Comparison of ENCODE assay signal across 8 cellular contexts in the genomic region with DNA sequence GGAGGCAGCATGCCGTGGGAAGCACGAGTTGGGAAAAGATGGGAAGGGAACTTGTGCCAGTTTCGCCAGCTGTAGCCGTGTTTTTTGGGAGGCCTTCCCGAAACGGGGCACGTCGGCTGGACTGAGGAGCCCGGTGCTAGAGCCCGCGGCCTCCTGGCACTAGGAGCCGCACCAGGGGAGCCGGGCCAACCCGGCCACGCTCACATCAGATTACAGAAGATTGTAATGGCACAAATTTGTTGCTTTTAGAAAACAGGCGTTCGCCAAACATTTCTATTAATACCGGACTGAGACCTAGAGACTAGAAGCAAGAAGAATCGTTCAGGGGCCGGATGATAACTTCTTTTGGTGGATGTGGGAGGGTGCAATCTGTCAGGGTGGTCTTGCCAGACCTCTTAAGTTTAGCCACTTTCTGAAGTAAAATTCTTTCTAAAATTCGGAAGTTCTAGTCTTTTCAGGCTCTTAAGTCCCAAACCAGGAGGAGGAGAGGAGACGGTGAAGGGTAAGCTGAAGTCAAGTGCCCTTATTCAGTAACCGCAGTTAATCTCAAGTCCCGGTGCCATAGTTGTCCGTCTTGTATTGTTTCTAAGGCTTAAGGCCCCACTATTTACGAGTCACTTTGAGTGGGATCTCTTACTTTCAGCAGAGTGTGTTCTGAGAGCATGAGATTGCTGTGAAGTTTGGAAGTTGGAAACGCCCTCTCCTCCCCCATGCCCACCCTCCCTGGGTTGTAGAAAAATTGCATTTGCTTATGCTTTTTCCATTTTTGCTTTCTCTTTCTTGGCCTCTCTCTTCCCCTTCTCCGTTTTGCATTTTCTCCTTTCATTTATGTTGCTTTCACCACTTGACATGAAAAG. TPM values are rescaled to one million over a fixed set of nuclear protein-coding genes. Genes with fewer than 3 reads are reported as not detected.
DNase-seq lines count a peak whose midpoint lies in the region; ATAC-seq, FAIRE-seq and TF ChIP-seq lines count a peak whose summit lies in the region.

No MANE protein-coding gene starts in this region.

- H3K4me3 ChIP-seq in K562, result peak overlapping the region; percentile 87

- no peaks in the 10 kb centered on the region for H3K9me3 ChIP-seq in K562 (replicated peaks; ENCODE audit: control insufficient read depth, insufficient read depth, low read depth, low read length)

- H3K36me3 ChIP-seq in K562 (ENCODE audit: control insufficient read depth, insufficient read depth, low read length), result peaks cover 42% of the 10 kb centered on the region; the same call in 1 of the 3 replicates

- peak; percentile 11 for ATAC-seq in K562
- ATAC-seq in stimulated activated memory B cell treated with anti-CD40 and anti-IgM and Interleukin-4, amounts not matched to agents 10 μg/mL and 1 μg/mL and 100 μg/mL, for 72 hours, result no peak

- H3K27ac ChIP-seq in K562 (ENCODE audit: extremely low read depth, low read depth, low read length), result peak overlapping the region; percentile 80

- peaks cover 0 to 11% (median 3%) of the 10 kb centered on the region in 3 donors for H3K36me3 Mint-ChIP-seq in immature natural killer cell
- H3K36me3 Mint-ChIP-seq in stimulated activated memory B cell treated with anti-CD40 and anti-IgM and Interleukin-4, amounts not matched to agents 10 μg/mL and 1 μg/mL and 100 μg/mL, for 72 hours, result peaks cover 23% of the 10 kb centered on the region

- FAIRE-seq in K562 (lab: Jason Lieb, UNC), result no peak

- H3K4me1 ChIP-seq in K562 (replicated peaks in 1 of 2; ENCODE audit: control insufficient read depth in 2 of 2, insufficient read depth in 2 of 2, low read length in 2 of 2), result peaks cover 8 to 20% of the 10 kb centered on the region in 2 experiments; a peak in 4 of 5 replicates

- TSS peak; percentile 38 for BruUV-seq in K562 (replicated peaks; lab: Mats Ljungman, UMichigan)

- no peak for TF ChIP-seq EP300 in K562 (IDR thresholded peaks at IDR 0.05; ENCODE audit: low read length)

- POLR2A ChIA-PET in K562 (lab: Yijun Ruan, JAX), result interaction anchor here (0.7 to 1.5 kb wide), 4 partner anchors 10 to 62 kb away, joined by 3 to 4 read pairs (median 3); no protein-coding TSS in a partner anchor

- H3K9me1 ChIP-seq in K562 (ENCODE audit: control insufficient read depth, insufficient read depth, low read length), result no peaks in the 10 kb centered on the region

- H3K27me3 ChIP-seq in K562 (ENCODE audit: control insufficient read depth in 2 of 2, insufficient read depth in 2 of 2, low read length in 2 of 2), result no peaks in the 10 kb centered on the region

- H3K79me2 ChIP-seq in K562 (ENCODE audit: control insufficient read depth, insufficient read depth, low read length), result peaks cover 63% of the 10 kb centered on the region

- H3K4me2 ChIP-seq in K562 (ENCODE audit: insufficient read depth, low read length), result peak overlapping the region; percentile 88

- peak overlapping the region; percentile 91 to 97 (median 94) for H3K27ac Mint-ChIP-seq in immature natural killer cell
- H3K27ac Mint-ChIP-seq in stimulated activated memory B cell treated with anti-CD40 and anti-IgM and Interleukin-4, amounts not matched to agents 10 μg/mL and 1 μg/mL and 100 μg/mL, for 72 hours, result peak overlapping the region; percentile 91

- no peaks in the 10 kb centered on the region for H4K20me1 ChIP-seq in K562 (replicated peaks; ENCODE audit: control insufficient read depth, insufficient read depth, low read length)

- H3K9ac ChIP-seq in K562 (ENCODE audit: insufficient read depth in 1 of 2, low read depth in 2 of 2, low read length in 2 of 2), result peak overlapping the region; percentile 66 to 97

- no peak for TF ChIP-seq POLR2A in K562 (conservative IDR thresholded peaks at IDR 0.05)

- peaks cover 0 to 5% (median 0%) of the 10 kb centered on the region in 3 donors for H3K27me3 Mint-ChIP-seq in immature natural killer cell (ENCODE audit: low read depth in 3 of 3)
- no peaks in the 10 kb centered on the region for H3K27me3 Mint-ChIP-seq in stimulated activated memory B cell treated with anti-CD40 and anti-IgM and Interleukin-4, amounts not matched to agents 10 μg/mL and 1 μg/mL and 100 μg/mL, for 72 hours

- no peak for TF ChIP-seq CTCF in K562 (IDR thresholded peaks at IDR 0.05 in 2 of 3, conservative IDR thresholded peaks at IDR 0.05 in 1 of 3; ENCODE audit: insufficient read depth in 2 of 3, low read depth in 1 of 3, low read length in 3 of 3)

- H3K4me3 Mint-ChIP-seq in immature natural killer cell, result peak overlapping the region; percentile 92 to 96 (median 93)
- H3K4me3 Mint-ChIP-seq in stimulated activated memory B cell treated with anti-CD40 and anti-IgM and Interleukin-4, amounts not matched to agents 10 μg/mL and 1 μg/mL and 100 μg/mL, for 72 hours, result peak overlapping the region; percentile 99

- H3K4me1 Mint-ChIP-seq in immature natural killer cell, result peaks cover 59 to 69% of the 10 kb centered on the region in 2 donors
- H3K4me1 Mint-ChIP-seq in stimulated activated memory B cell treated with anti-CD40 and anti-IgM and Interleukin-4, amounts not matched to agents 10 μg/mL and 1 μg/mL and 100 μg/mL, for 72 hours, result peaks cover 48% of the 10 kb centered on the region

- WGBS in K562 (ENCODE audit: insufficient coverage, low coverage, missing lambda C conversion rate), result under 1% methylated on average over 28 of the region's 28 CpGs

- in situ Hi-C loops in K562 (cut with MboI), result no loop called here

- TF ChIP-seq RAD21 in K562 (CRISPR knock-in tag; conservative IDR thresholded peaks at IDR 0.05 in 1 of 2, IDR thresholded peaks at IDR 0.05 in 1 of 2), result no peak

- no peaks in the 10 kb centered on the region for H3K9me3 Mint-ChIP-seq in immature natural killer cell
- no peaks in the 10 kb centered on the region for H3K9me3 Mint-ChIP-seq in stimulated activated memory B cell treated with anti-CD40 and anti-IgM and Interleukin-4, amounts not matched to agents 10 μg/mL and 1 μg/mL and 100 μg/mL, for 72 hours

- intact Hi-C loops in K562 (cut with micrococcal nuclease), result loop anchor here (5.0 to 10.0 kb wide), 2 partner anchors 86 to 1587 kb away; no protein-coding TSS in a partner anchor

- DNase-seq in NCI-H146 (lab: John Stamatoyannopoulos, UW) (peak; percentile 12), NCI-H146 treated with DMSO at 0.1 percent for 48 hours (lab: John Stamatoyannopoulos, UW; ENCODE audit: unreplicated experiment) (no peak), RPMI7951 (ENCODE audit: low read depth) (peak; percentile 55), K562 (ENCODE audit: extremely low read depth in 1 of 4, low spot score in 3 of 4) (peak in 2 of 4 experiments; percentile 43 to 61), immature natural killer cell (peak; percentile 20 to 26 (median 20)), kidney tubule cell (ENCODE audit: low spot score) (no peak), cerebellar nuclear complex (lab: John Stamatoyannopoulos, UW) (no peak)

- CTCF ChIA-PET in K562 (lab: Yijun Ruan, JAX; ENCODE audit: low intra/inter-chr PET ratio), result no interaction called here

- peak overlapping the region; percentile 75 for H2AFZ ChIP-seq in K562 (ENCODE audit: low read depth, low read length)

TF ChIP-seq in K562, 482 proteins besides CTCF, POLR2A, EP300 and RAD21 (continues in another document):
- TF ChIP-seq ZNF699 (CRISPR knock-in tag; IDR thresholded peaks at IDR 0.05; ENCODE audit: insufficient replicate concordance) (no peak), SP2 (IDR thresholded peaks at IDR 0.05; ENCODE audit: extremely low read depth, low read depth, low read length, poor library complexity, severe bottlenecking) (peak; percentile 13), VEZF1 (CRISPR knock-in tag; IDR thresholded peaks at IDR 0.05) (peak; percentile 21; the same call in 1 of the 2 replicates)

RNA-seq across cellular contexts. Expression of gene RASSF3, which starts 1.4 kb away (rescaled TPM):
- 12.4 and 15.2 TPM in 2 replicates for total RNA-seq in RPMI7951 (2014; rRNA removed; shearing (Covaris generic))
- total RNA-seq in K562 (2011; cell fraction: chromatin; rRNA removed; ENCODE audit: low replicate concordance), result 7.4 and 11.3 TPM in 2 replicates
- 6.5 and 7.0 TPM in 2 replicates for total RNA-seq in K562 (2011; cell fraction: nucleolus; rRNA removed)
- total RNA-seq in K562 (2011; cell fraction: nucleoplasm; rRNA removed), result 12.8 and 16.6 TPM in 2 replicates
- total RNA-seq in K562 (2014; rRNA removed), result 13.4 and 14.0 TPM in 2 replicates
- total RNA-seq in K562 (2014; rRNA removed; fragmentation: Illumina TruSeq; extraction: Trizol), result 20.2 and 23.5 TPM in 2 replicates
- 20.9 and 22.4 TPM in 2 replicates for total RNA-seq in K562 (2015; rRNA removed; fragmentation: Illumina TruSeq; extraction: Trizol)
- total RNA-seq in K562 (2021), result 35.9 and 39.2 TPM in 2 replicates
- 19.9 and 28.7 TPM in 2 replicates for polyA plus RNA-seq in K562 (2011; rRNA removed)
- polyA plus RNA-seq in K562 (2011; cell fraction: cytosol; rRNA removed), result 12.9 and 15.7 TPM in 2 replicates
- 5.6 and 7.4 TPM in 2 replicates for polyA plus RNA-seq in K562 (2011; cell fraction: nucleus; rRNA removed)
- 13.8 and 16.0 TPM in 2 replicates for polyA plus RNA-seq in K562 (2012)
- 22.6 and 23.4 TPM in 2 replicates for polyA plus RNA-seq in K562 (2014; fragmentation: Illumina TruSeq; extraction: Trizol)
- 1 to 10 TPM; 3.7 to 4.3 TPM for polyA plus RNA-seq in K562 (2014; fragmentation: Nextera tagmentation; extraction: Ambion mirVana)
- 18.9 and 19.1 TPM in 2 replicates for polyA plus RNA-seq in K562 (2014; rRNA removed)
- 31.7 and 36.8 TPM in 2 replicates for polyA minus RNA-seq in K562 (2011; rRNA and poly(A)+ RNA removed)
- 15.4 and 26.3 TPM in 2 replicates for polyA minus RNA-seq in K562 (2011; cell fraction: cytosol; rRNA and poly(A)+ RNA removed)
- polyA minus RNA-seq in K562 (2011; cell fraction: nucleus; rRNA and poly(A)+ RNA removed), result 2.8 and 6.1 TPM in 2 replicates
- polyA plus RNA-seq in immature natural killer cell, result 1 to 10 TPM; 5.2 to 6.2 (median 5.5) TPM

Comparison
In these comparisons a context has a peak if more than half of its experiments do, and no peak if none do; other contexts are left out.
1. DNase-seq: peak in NCI-H146 (single experiment), RPMI7951 (single experiment) and immature natural killer cell (3 of 3); none in NCI-H146 treated with DMSO at 0.1 percent for 48 hours (single experiment), kidney tubule cell (single experiment) and cerebellar nuclear complex (0 of 2).